Comparison of ENCODE assay signal across 22 cellular contexts in the genomic region with DNA sequence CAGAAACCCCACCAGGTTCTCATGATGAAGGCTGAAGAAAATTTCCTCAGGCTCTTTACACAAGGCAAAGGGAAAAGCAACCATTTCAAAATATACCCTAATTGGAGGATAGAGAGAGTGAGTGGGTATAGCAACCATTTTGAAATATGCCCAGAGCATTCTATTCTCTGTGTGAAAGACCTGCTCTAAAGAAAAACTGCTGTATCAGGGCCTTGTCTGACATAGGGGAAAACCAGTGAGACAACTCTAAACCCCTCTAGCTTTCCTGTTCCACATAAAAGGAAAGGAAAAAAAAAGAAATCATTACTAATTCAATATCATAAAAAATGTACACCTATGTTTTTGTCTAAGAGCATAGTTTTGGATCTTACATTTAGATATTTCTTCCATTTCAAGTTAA.
"Had no signal": no experiment of that assay in that cellular context is flagged by ENCODE, and none has a peak within 500 bp of the region (broad histone marks: within the 10 kb centered on the region; RNA-seq: fewer than 3 reads in every experiment).

No MANE protein-coding gene starts in this region.

- H3K27ac ChIP-seq: dorsolateral prefrontal cortex, gastrocnemius medialis, neutrophil, spleen, testis, tibial nerve, upper lobe of right lung, vagina had no signal

- H3K4me3 ChIP-seq: dorsolateral prefrontal cortex, gastrocnemius medialis, mucosa of descending colon, spleen, testis, tibial nerve, upper lobe of right lung, vagina had no signal

- ATAC-seq: esophagus mucosa; gastrocnemius medialis; left lobe of liver; mucosa of descending colon; naive thymus-derived CD8-positive, alpha-beta T cell; sciatic nerve; stimulated activated naive B cell treated with anti-CD40 and anti-IgM and Interleukin-4, amounts not matched to agents 10 μg/mL and 1 μg/mL and 100 μg/mL, for 72 hours; stimulated activated naive CD8-positive, alpha-beta T cell treated with anti-CD3 and anti-CD28 coated beads, Interleukin-15, amount 100 ng/mL, for 72 hours; upper lobe of right lung had no signal

- H3K27me3 ChIP-seq: gastrocnemius medialis, neutrophil, spleen, testis, tibial nerve, upper lobe of right lung, vagina had no signal

- DNase-seq: dorsolateral prefrontal cortex; effector memory CD4-positive, alpha-beta T cell; gastrocnemius medialis; glutamatergic neuron; islet precursor cell; mammary epithelial cell; mucosa of descending colon; naive thymus-derived CD8-positive, alpha-beta T cell; spleen; stimulated activated CD4-positive, alpha-beta T cell treated with anti-CD3 and anti-CD28 coated beads, Interleukin-15, amount 100 ng/mL, for 24 hours; stimulated activated CD4-positive, alpha-beta T cell treated with anti-CD3 and anti-CD28 coated beads, Interleukin-1b, Interleukin-23, amount 100 ng/mL, for 48 hours; stimulated activated CD4-positive, alpha-beta T cell treated with anti-CD3 and anti-CD28 coated beads, Interleukin-4, amount 100 ng/mL, for 4 hours; stimulated activated naive B cell treated with anti-CD40 and anti-IgM and Interleukin-4, amounts not matched to agents 10 μg/mL and 1 μg/mL and 100 μg/mL, for 72 hours; stimulated activated naive CD8-positive, alpha-beta T cell treated with anti-CD3 and anti-CD28 coated beads, Interleukin-15, amount 100 ng/mL, for 72 hours; testis; upper lobe of right lung had no signal

- H3K9me3 ChIP-seq: gastrocnemius medialis, mucosa of descending colon, neutrophil, spleen, testis, tibial nerve, upper lobe of right lung, vagina had no signal

- H3K4me1 ChIP-seq: gastrocnemius medialis, spleen, testis, tibial nerve, upper lobe of right lung, vagina had no signal

- H3K36me3 ChIP-seq: gastrocnemius medialis, neutrophil, spleen, tibial nerve, upper lobe of right lung, vagina had no signal
